In the genomic region with DNA sequence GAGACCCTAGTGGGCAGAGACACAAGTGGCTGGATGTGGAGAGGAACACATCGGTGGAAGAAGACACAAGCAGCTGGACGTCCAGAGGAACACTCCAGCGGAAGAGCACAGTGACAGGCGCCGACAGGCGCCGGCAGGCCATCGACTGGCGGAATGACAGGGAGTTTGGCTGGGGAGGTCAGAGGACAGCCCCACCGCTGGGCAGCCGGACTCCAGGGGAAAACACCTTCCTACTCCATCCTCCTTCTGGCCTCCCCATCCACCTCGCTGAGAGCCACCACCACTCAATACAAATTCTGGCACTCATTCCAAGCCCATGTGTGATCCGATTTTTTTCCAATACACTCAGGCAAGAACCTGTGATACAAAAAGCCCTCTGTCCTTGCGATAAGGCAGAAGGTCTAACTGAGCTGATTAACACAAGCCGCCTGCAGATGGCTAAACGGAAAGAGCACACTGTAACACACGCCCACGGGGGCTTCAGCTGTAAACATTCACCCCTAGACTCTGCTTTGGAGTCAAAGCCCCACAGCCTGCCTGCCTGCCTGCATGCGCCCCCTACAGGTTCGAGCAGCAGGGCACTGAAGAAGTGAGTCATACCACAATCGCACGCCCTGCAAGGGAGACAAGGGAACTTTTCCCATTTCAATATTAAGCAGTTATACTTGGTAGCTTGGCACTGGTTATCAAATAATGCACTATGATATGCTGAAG, we compare ENCODE assay signal across 1 cellular context.
TF ChIP-seq lines count a peak whose summit lies in the region.

No MANE protein-coding gene starts in this region.

TF ChIP-seq in H1, 55 proteins besides CTCF, POLR2A, EP300 and RAD21 (continued from another document):
- TF ChIP-seq, protein P1, sequence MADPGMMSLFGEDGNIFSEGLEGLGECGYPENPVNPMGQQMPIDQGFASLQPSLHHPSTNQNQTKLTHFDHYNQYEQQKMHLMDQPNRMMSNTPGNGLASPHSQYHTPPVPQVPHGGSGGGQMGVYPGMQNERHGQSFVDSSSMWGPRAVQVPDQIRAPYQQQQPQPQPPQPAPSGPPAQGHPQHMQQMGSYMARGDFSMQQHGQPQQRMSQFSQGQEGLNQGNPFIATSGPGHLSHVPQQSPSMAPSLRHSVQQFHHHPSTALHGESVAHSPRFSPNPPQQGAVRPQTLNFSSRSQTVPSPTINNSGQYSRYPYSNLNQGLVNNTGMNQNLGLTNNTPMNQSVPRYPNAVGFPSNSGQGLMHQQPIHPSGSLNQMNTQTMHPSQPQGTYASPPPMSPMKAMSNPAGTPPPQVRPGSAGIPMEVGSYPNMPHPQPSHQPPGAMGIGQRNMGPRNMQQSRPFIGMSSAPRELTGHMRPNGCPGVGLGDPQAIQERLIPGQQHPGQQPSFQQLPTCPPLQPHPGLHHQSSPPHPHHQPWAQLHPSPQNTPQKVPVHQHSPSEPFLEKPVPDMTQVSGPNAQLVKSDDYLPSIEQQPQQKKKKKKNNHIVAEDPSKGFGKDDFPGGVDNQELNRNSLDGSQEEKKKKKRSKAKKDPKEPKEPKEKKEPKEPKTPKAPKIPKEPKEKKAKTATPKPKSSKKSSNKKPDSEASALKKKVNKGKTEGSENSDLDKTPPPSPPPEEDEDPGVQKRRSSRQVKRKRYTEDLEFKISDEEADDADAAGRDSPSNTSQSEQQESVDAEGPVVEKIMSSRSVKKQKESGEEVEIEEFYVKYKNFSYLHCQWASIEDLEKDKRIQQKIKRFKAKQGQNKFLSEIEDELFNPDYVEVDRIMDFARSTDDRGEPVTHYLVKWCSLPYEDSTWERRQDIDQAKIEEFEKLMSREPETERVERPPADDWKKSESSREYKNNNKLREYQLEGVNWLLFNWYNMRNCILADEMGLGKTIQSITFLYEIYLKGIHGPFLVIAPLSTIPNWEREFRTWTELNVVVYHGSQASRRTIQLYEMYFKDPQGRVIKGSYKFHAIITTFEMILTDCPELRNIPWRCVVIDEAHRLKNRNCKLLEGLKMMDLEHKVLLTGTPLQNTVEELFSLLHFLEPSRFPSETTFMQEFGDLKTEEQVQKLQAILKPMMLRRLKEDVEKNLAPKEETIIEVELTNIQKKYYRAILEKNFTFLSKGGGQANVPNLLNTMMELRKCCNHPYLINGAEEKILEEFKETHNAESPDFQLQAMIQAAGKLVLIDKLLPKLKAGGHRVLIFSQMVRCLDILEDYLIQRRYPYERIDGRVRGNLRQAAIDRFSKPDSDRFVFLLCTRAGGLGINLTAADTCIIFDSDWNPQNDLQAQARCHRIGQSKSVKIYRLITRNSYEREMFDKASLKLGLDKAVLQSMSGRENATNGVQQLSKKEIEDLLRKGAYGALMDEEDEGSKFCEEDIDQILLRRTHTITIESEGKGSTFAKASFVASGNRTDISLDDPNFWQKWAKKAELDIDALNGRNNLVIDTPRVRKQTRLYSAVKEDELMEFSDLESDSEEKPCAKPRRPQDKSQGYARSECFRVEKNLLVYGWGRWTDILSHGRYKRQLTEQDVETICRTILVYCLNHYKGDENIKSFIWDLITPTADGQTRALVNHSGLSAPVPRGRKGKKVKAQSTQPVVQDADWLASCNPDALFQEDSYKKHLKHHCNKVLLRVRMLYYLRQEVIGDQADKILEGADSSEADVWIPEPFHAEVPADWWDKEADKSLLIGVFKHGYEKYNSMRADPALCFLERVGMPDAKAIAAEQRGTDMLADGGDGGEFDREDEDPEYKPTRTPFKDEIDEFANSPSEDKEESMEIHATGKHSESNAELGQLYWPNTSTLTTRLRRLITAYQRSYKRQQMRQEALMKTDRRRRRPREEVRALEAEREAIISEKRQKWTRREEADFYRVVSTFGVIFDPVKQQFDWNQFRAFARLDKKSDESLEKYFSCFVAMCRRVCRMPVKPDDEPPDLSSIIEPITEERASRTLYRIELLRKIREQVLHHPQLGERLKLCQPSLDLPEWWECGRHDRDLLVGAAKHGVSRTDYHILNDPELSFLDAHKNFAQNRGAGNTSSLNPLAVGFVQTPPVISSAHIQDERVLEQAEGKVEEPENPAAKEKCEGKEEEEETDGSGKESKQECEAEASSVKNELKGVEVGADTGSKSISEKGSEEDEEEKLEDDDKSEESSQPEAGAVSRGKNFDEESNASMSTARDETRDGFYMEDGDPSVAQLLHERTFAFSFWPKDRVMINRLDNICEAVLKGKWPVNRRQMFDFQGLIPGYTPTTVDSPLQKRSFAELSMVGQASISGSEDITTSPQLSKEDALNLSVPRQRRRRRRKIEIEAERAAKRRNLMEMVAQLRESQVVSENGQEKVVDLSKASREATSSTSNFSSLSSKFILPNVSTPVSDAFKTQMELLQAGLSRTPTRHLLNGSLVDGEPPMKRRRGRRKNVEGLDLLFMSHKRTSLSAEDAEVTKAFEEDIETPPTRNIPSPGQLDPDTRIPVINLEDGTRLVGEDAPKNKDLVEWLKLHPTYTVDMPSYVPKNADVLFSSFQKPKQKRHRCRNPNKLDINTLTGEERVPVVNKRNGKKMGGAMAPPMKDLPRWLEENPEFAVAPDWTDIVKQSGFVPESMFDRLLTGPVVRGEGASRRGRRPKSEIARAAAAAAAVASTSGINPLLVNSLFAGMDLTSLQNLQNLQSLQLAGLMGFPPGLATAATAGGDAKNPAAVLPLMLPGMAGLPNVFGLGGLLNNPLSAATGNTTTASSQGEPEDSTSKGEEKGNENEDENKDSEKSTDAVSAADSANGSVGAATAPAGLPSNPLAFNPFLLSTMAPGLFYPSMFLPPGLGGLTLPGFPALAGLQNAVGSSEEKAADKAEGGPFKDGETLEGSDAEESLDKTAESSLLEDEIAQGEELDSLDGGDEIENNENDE (IDR thresholded peaks at IDR 0.05; ENCODE audit: insufficient replicate concordance, low read length): no peak
- TF ChIP-seq, protein P2, sequence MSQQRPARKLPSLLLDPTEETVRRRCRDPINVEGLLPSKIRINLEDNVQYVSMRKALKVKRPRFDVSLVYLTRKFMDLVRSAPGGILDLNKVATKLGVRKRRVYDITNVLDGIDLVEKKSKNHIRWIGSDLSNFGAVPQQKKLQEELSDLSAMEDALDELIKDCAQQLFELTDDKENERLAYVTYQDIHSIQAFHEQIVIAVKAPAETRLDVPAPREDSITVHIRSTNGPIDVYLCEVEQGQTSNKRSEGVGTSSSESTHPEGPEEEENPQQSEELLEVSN (IDR thresholded peaks at IDR 0.05): no peak
